1 cellular context compared by ENCODE assay signal in the genomic region with DNA sequence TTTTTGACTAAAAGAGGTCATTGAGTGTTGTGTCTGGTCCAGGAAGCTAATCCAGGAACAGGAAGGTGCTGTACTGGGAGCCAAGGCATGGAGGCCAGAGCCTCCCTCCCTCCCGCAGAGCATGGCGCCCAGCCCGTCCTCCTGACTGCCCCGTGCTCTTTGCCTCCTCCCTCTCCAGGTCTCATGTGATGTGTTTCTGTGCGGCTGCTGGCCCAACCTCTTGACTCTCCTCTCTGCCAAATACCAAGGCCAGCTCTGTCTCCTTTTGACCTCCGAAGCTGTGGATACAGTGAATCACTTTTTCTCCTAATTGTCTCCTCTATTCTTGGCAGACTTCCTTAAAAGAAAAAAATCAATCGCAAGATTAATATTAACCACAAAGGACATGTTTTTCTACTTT.
TF ChIP-seq lines count a peak whose summit lies in the region.

No MANE protein-coding gene starts in this region.

TF ChIP-seq in GM23338, 12 proteins besides CTCF, POLR2A, EP300 and RAD21 (continued from another document):
- TF ChIP-seq, protein P1, sequence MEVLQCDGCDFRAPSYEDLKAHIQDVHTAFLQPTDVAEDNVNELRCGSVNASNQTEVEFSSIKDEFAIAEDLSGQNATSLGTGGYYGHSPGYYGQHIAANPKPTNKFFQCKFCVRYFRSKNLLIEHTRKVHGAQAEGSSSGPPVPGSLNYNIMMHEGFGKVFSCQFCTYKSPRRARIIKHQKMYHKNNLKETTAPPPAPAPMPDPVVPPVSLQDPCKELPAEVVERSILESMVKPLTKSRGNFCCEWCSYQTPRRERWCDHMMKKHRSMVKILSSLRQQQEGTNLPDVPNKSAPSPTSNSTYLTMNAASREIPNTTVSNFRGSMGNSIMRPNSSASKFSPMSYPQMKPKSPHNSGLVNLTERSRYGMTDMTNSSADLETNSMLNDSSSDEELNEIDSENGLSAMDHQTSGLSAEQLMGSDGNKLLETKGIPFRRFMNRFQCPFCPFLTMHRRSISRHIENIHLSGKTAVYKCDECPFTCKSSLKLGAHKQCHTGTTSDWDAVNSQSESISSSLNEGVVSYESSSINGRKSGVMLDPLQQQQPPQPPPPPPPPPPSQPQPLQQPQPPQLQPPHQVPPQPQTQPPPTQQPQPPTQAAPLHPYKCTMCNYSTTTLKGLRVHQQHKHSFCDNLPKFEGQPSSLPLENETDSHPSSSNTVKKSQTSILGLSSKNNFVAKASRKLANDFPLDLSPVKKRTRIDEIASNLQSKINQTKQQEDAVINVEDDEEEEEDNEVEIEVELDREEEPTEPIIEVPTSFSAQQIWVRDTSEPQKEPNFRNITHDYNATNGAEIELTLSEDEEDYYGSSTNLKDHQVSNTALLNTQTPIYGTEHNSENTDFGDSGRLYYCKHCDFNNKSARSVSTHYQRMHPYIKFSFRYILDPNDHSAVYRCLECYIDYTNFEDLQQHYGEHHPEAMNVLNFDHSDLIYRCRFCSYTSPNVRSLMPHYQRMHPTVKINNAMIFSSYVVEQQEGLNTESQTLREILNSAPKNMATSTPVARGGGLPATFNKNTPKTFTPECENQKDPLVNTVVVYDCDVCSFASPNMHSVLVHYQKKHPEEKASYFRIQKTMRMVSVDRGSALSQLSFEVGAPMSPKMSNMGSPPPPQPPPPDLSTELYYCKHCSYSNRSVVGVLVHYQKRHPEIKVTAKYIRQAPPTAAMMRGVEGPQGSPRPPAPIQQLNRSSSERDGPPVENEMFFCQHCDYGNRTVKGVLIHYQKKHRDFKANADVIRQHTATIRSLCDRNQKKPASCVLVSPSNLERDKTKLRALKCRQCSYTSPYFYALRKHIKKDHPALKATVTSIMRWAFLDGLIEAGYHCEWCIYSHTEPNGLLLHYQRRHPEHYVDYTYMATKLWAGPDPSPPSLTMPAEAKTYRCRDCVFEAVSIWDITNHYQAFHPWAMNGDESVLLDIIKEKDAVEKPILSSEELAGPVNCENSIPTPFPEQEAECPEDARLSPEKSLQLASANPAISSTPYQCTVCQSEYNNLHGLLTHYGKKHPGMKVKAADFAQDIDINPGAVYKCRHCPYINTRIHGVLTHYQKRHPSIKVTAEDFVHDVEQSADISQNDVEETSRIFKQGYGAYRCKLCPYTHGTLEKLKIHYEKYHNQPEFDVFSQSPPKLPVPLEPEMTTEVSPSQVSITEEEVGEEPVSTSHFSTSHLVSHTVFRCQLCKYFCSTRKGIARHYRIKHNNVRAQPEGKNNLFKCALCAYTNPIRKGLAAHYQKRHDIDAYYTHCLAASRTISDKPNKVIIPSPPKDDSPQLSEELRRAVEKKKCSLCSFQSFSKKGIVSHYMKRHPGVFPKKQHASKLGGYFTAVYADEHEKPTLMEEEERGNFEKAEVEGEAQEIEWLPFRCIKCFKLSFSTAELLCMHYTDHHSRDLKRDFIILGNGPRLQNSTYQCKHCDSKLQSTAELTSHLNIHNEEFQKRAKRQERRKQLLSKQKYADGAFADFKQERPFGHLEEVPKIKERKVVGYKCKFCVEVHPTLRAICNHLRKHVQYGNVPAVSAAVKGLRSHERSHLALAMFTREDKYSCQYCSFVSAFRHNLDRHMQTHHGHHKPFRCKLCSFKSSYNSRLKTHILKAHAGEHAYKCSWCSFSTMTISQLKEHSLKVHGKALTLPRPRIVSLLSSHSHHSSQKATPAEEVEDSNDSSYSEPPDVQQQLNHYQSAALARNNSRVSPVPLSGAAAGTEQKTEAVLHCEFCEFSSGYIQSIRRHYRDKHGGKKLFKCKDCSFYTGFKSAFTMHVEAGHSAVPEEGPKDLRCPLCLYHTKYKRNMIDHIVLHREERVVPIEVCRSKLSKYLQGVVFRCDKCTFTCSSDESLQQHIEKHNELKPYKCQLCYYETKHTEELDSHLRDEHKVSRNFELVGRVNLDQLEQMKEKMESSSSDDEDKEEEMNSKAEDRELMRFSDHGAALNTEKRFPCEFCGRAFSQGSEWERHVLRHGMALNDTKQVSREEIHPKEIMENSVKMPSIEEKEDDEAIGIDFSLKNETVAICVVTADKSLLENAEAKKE (CRISPR knock-in tag; IDR thresholded peaks at IDR 0.05): no peak
- TF ChIP-seq NANOG (IDR thresholded peaks at IDR 0.05; ENCODE audit: borderline replicate concordance) (no peak), ZNF114 (CRISPR knock-in tag; IDR thresholded peaks at IDR 0.05) (no peak), JUNB (IDR thresholded peaks at IDR 0.05; ENCODE audit: unreplicated experiment) (no peak), EZH2 (IDR thresholded peaks at IDR 0.05; ENCODE audit: low read depth, unreplicated experiment) (no peak), ZNF331 (CRISPR knock-in tag; IDR thresholded peaks at IDR 0.05; ENCODE audit: low read depth) (no peak), EZH2phosphoT487 (IDR thresholded peaks at IDR 0.05; ENCODE audit: unreplicated experiment) (no peak), CREB1 (CRISPR knock-in tag; IDR thresholded peaks at IDR 0.05; ENCODE audit: low read depth) (no peak), STAT1 (IDR thresholded peaks at IDR 0.05; ENCODE audit: unreplicated experiment) (no peak), POLR2AphosphoS5 (IDR thresholded peaks at IDR 0.05; ENCODE audit: low read depth) (no peak)
- TF ChIP-seq, protein P2, sequence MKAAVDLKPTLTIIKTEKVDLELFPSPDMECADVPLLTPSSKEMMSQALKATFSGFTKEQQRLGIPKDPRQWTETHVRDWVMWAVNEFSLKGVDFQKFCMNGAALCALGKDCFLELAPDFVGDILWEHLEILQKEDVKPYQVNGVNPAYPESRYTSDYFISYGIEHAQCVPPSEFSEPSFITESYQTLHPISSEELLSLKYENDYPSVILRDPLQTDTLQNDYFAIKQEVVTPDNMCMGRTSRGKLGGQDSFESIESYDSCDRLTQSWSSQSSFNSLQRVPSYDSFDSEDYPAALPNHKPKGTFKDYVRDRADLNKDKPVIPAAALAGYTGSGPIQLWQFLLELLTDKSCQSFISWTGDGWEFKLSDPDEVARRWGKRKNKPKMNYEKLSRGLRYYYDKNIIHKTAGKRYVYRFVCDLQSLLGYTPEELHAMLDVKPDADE (IDR thresholded peaks at IDR 0.05): no peak
